Comparison of ENCODE assay signal across 27 cellular contexts in the genomic region with DNA sequence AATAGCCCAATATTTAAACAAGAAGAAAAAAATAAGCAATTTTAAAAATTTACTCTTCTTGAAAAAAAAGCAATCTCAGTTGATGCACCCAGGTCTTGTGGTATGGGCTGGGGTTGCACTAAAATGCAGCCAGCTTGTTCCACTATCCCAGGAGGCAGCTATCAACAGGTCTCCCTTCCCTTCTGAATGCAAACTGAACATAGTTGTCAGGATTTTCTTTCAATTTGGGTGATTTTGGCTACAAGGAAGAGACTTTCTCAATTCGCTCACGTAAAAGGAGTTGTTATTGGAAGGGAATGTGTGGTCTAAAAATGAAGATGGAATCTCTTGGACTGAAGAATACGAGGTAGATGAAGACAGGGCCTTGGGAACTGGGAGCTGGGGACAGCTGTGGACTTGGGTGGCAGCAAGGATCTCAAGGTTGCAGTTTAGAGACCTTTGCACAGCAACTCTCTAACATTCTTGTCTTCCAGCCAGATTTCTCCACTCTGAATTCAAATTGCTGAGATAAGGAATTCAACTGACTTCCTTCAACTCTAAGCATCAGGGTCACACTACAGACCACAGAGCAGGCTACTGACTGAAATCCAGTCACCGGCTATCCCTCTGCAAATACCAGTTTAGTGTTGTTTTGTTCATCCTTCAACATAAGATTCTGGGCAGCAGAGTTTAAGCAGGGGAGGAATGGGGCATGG. TPM values are rescaled to one million over a fixed set of nuclear protein-coding genes. Genes with fewer than 3 reads are reported as not detected.
A peak's percentile ranks its signal among the peaks of the same experiment; 100 is the strongest.
DNase-seq lines count a peak whose midpoint lies in the region; ATAC-seq and TF ChIP-seq lines count a peak whose summit lies in the region.
"Had no signal": no experiment of that assay in that cellular context is flagged by ENCODE, and none has a peak within 500 bp of the region (broad histone marks: within the 10 kb centered on the region; RNA-seq: fewer than 3 reads in every experiment).

No MANE protein-coding gene starts in this region.

- no peak for TF ChIP-seq CTCF in SK-N-SH (IDR thresholded peaks at IDR 0.05)
- no peak for TF ChIP-seq CTCF in choroid plexus epithelial cell (conservative IDR thresholded peaks at IDR 0.05; ENCODE audit: low read depth, low read length)
- no peak for TF ChIP-seq CTCF in lower lobe of right lung (IDR thresholded peaks at IDR 0.05)
- TF ChIP-seq CTCF in spleen (IDR thresholded peaks at IDR 0.05 in 8 of 11, conservative IDR thresholded peaks at IDR 0.05 in 3 of 11) = no peak
- TF ChIP-seq CTCF in progenitor cell of endocrine pancreas (IDR thresholded peaks at IDR 0.05; ENCODE audit: unreplicated experiment) = no peak

- H3F3A ChIP-seq in SK-N-SH (replicated peaks; ENCODE audit: insufficient read depth) = no peaks in the 10 kb centered on the region

- H2AFZ ChIP-seq in SK-N-SH (ENCODE audit: low read depth) = no peak overlapping the region
- H2AFZ ChIP-seq: parathyroid adenoma had no signal

- H3K4me3 ChIP-seq in SK-N-SH (ENCODE audit: low read depth in 2 of 2, low read length in 1 of 2) = no peak overlapping the region
- H3K4me3 ChIP-seq in choroid plexus epithelial cell (ENCODE audit: low read depth, low read length) = no peak overlapping the region
- no peak overlapping the region for H3K4me3 ChIP-seq in lower lobe of right lung
- H3K4me3 ChIP-seq in spleen = no peak overlapping the region
- H3K4me3 ChIP-seq: Peyer's patch, SJCRH30, transverse colon had no signal

- no peak for TF ChIP-seq RAD21 in SK-N-SH (IDR thresholded peaks at IDR 0.05; ENCODE audit: low read length)

- no peaks in the 10 kb centered on the region for H3K36me3 ChIP-seq in SK-N-SH (replicated peaks in 1 of 2; ENCODE audit: control insufficient read depth in 1 of 2, insufficient read depth in 2 of 2, low read length in 1 of 2)
- no peaks in the 10 kb centered on the region for H3K36me3 ChIP-seq in lower lobe of right lung
- no peaks in the 10 kb centered on the region for H3K36me3 ChIP-seq in spleen
- H3K36me3 ChIP-seq: Peyer's patch, SJCRH30, transverse colon had no signal

- H3K9me3 ChIP-seq in SK-N-SH = no peaks in the 10 kb centered on the region
- no peaks in the 10 kb centered on the region for H3K9me3 ChIP-seq in lower lobe of right lung
- no peaks in the 10 kb centered on the region for H3K9me3 ChIP-seq in spleen
- H3K9me3 ChIP-seq: Peyer's patch, SJCRH30, transverse colon had no signal

- 80% methylated on average over 4 of the region's 4 CpGs for WGBS in SK-N-SH (ENCODE audit: low lambda C conversion rate)
- 48 to 70% (median 57%) methylated on average over 4 of the region's 4 CpGs for WGBS in spleen, 5 donors

- H3K36me3 Mint-ChIP-seq in progenitor cell of endocrine pancreas (ENCODE audit: insufficient read depth) (no peaks in the 10 kb centered on the region), T-cell (no peaks in the 10 kb centered on the region)
- H3K36me3 Mint-ChIP-seq: CD4-positive, alpha-beta memory T cell; natural killer cell treated with Interleukin-12 subunit alpha and Interleukin-12 subunit beta and Interleukin-15 and Interleukin-18, amount 100 ng/mL, for 72 hours had no signal

- TF ChIP-seq POLR2A in spleen (IDR thresholded peaks at IDR 0.05) (no peak), GM18505 (IDR thresholded peaks at IDR 0.05; ENCODE audit: borderline replicate concordance, extremely low read depth, insufficient read depth, insufficient read length) (no peak)

- H3K27ac ChIP-seq in SK-N-SH (ENCODE audit: low read depth in 2 of 2, low read length in 1 of 2) = no peak overlapping the region
- H3K27ac ChIP-seq in lower lobe of right lung = no peak overlapping the region
- peak overlapping the region; percentile 2 to 91 (median 84) for H3K27ac ChIP-seq in spleen
- H3K27ac ChIP-seq: 22Rv1, parathyroid adenoma, Peyer's patch, SJCRH30, transverse colon had no signal

- no peaks in the 10 kb centered on the region for H3K9me3 Mint-ChIP-seq in progenitor cell of endocrine pancreas (ENCODE audit: low read depth)
- H3K9me3 Mint-ChIP-seq in T-cell = no peaks in the 10 kb centered on the region
- H3K9me3 Mint-ChIP-seq: HFFc6; T-helper 1 cell treated with Interleukin-12 subunit alpha and Interleukin-12 subunit beta and Interleukin-4 antibody, amounts not matched to agents 30 μg/mL and 1 μg/mL, for 36 hours had no signal

- CTCF ChIA-PET in SK-N-SH (lab: Yijun Ruan, JAX) = interaction anchor here (0.7 kb wide), 1 partner anchor 53 kb away, joined by 4 read pairs; no protein-coding TSS in a partner anchor
- CTCF ChIA-PET in T-cell (lab: Charles Lee) = no interaction called here

- no peak overlapping the region for H3K4me3 Mint-ChIP-seq in progenitor cell of endocrine pancreas (ENCODE audit: low read depth)
- H3K4me3 Mint-ChIP-seq in T-cell = no peak overlapping the region
- H3K4me3 Mint-ChIP-seq: activated CD4-positive, alpha-beta T cell treated with anti-CD3 and anti-CD28 coated beads for 36 hours; CD4-positive, alpha-beta memory T cell; HFFc6; natural killer cell treated with Interleukin-12 subunit alpha and Interleukin-12 subunit beta and Interleukin-15 and Interleukin-18, amount 100 ng/mL, for 72 hours; T-helper 1 cell treated with Interleukin-12 subunit alpha and Interleukin-12 subunit beta and Interleukin-4 antibody, amounts not matched to agents 30 μg/mL and 1 μg/mL, for 36 hours had no signal

- no peak overlapping the region for H3K4me2 ChIP-seq in SK-N-SH

- peaks cover 6% of the 10 kb centered on the region for H3K4me1 Mint-ChIP-seq in progenitor cell of endocrine pancreas (ENCODE audit: low read depth)
- peaks cover 8 to 17% (median 8%) of the 10 kb centered on the region in 3 donors for H3K4me1 Mint-ChIP-seq in T-cell

- DNase-seq in SK-N-SH = no peak
- DNase-seq in choroid plexus epithelial cell (ENCODE audit: low read depth) = peak; percentile 55
- DNase-seq in lower lobe of right lung = no peak
- DNase-seq in spleen = no peak
- no peak for DNase-seq in progenitor cell of endocrine pancreas (ENCODE audit: low spot score, unreplicated experiment)
- no peak for DNase-seq in T-cell
- DNase-seq: activated CD4-positive, alpha-beta T cell treated with anti-CD3 and anti-CD28 coated beads for 36 hours; activated CD8-positive, alpha-beta memory T cell treated with anti-CD3 and anti-CD28 coated beads for 24 hours; activated gamma-delta T cell; activated T-cell treated with anti-CD3 and anti-CD28 coated beads, Interleukin-2, amount 50 U/mL, for 1 hour; AML-193; CD4-positive, alpha-beta memory T cell; DMS 273 treated with DMSO at 0.1 percent for 48 hours; glutamatergic neuron; HFFc6; KG1; NCI-H1436; NCI-H524; Peyer's patch; SJCRH30; transverse colon had no signal

- H3K27me3 ChIP-seq in SK-N-SH (ENCODE audit: insufficient read depth) (no peaks in the 10 kb centered on the region), lower lobe of right lung (ENCODE audit: low read depth) (peaks cover 17% of the 10 kb centered on the region), spleen (replicated peaks in 1 of 7) (peaks cover 0 to 24% (median 7%) of the 10 kb centered on the region in 7 donors)
- H3K27me3 ChIP-seq: Peyer's patch, SJCRH30 had no signal

- H4K20me1 ChIP-seq in SK-N-SH (ENCODE audit: insufficient read depth) = no peaks in the 10 kb centered on the region

- POLR2A ChIA-PET in SK-N-SH (lab: Yijun Ruan, JAX) (interaction anchor here (0.6 kb wide), 1 partner anchor 42 kb away, joined by 4 read pairs; no protein-coding TSS in a partner anchor), T-cell (lab: Charles Lee) (no interaction called here)

- no peak overlapping the region for H3K27ac Mint-ChIP-seq in progenitor cell of endocrine pancreas
- no peak overlapping the region for H3K27ac Mint-ChIP-seq in T-cell
- H3K27ac Mint-ChIP-seq: activated CD4-positive, alpha-beta T cell treated with anti-CD3 and anti-CD28 coated beads for 36 hours; CD4-positive, alpha-beta memory T cell; HFFc6; natural killer cell treated with Interleukin-12 subunit alpha and Interleukin-12 subunit beta and Interleukin-15 and Interleukin-18, amount 100 ng/mL, for 72 hours; T-helper 1 cell treated with Interleukin-12 subunit alpha and Interleukin-12 subunit beta and Interleukin-4 antibody, amounts not matched to agents 30 μg/mL and 1 μg/mL, for 36 hours had no signal

- H3K9me2 ChIP-seq in SK-N-SH = no peaks in the 10 kb centered on the region

- intact Hi-C loops in lower lobe of right lung (cut with DNase I) = no loop called here
- intact Hi-C loops in spleen (cut with DNase I; ENCODE audit: low total_unique reads) = no loop called here

- H3K27me3 Mint-ChIP-seq in progenitor cell of endocrine pancreas (peaks cover 64% of the 10 kb centered on the region), T-cell (peaks cover 31 to 39% of the 10 kb centered on the region in 2 donors)

- no peak for TF ChIP-seq EP300 in SK-N-SH (IDR thresholded peaks at IDR 0.05; ENCODE audit: borderline replicate concordance in 1 of 2, low read depth in 1 of 2, low read length in 1 of 2)

- ATAC-seq in SK-N-SH treated with all-trans-retinoic acid at 6 μM for 48 hours = peak; percentile 23; the same call in 2 of the 3 replicates
- ATAC-seq in lower lobe of right lung = peak; percentile 52 to 73
- ATAC-seq in GM18505 (IDR thresholded peaks at IDR 0.05; ENCODE audit: unreplicated experiment) = no peak
- ATAC-seq in T-cell (replicated peaks in 1 of 4) = no peak
- ATAC-seq: activated CD4-positive, alpha-beta T cell treated with anti-CD3 and anti-CD28 coated beads for 36 hours had no signal

- H3K4me1 ChIP-seq in SK-N-SH (ENCODE audit: control insufficient read depth in 1 of 2, insufficient read depth in 2 of 2, low read depth in 1 of 2, low read length in 1 of 2) (peaks cover 0 to 12% of the 10 kb centered on the region in 2 experiments; a peak in 1 of 4 replicates), lower lobe of right lung (peaks cover 24% of the 10 kb centered on the region), spleen (peaks cover 0 to 53% (median 31%) of the 10 kb centered on the region in 6 donors)
- H3K4me1 ChIP-seq: parathyroid adenoma, SJCRH30 had no signal

- H3K79me2 ChIP-seq in SK-N-SH (ENCODE audit: insufficient read depth) = no peaks in the 10 kb centered on the region
- H3K79me2 ChIP-seq: parathyroid adenoma had no signal

- H3K9ac ChIP-seq in SK-N-SH = no peak overlapping the region
- H3K9ac ChIP-seq: parathyroid adenoma had no signal

TF ChIP-seq in SK-N-SH treated with all-trans-retinoic acid at 6 μM for 48 hours, 23 proteins besides CTCF, POLR2A, EP300 and RAD21 (continues in another document):
- 0 out of 2 replicates have a peak, but pooled peaks have one; percentile 8 for TF ChIP-seq ISL1 (CRISPR knock-in tag; IDR thresholded peaks at IDR 0.05)
- TF ChIP-seq CSDC2 (CRISPR knock-in tag; IDR thresholded peaks at IDR 0.05) = no peak
- no peak for TF ChIP-seq PPARA (CRISPR knock-in tag; IDR thresholded peaks at IDR 0.05; ENCODE audit: borderline replicate concordance)

RNA-seq across cellular contexts. Expression of a gene that starts 3.1 kb away (rescaled TPM):
- polyA plus RNA-seq in SK-N-SH (2012; rRNA removed) (0.05 and 0.06 TPM in 2 replicates), spleen (1 to 10 TPM; 1.0 to 3.1 (median 2.0) TPM)
- 0.05 and 0.13 TPM in 2 replicates for polyA plus RNA-seq in SK-N-SH (2012; cell fraction: cytosol; rRNA removed)
- 0.05 and 0.07 TPM in 2 replicates for polyA plus RNA-seq in SK-N-SH (2012; cell fraction: nucleus; rRNA removed)
- total RNA-seq in lower lobe of right lung (1.1 TPM), spleen (10 to 100 TPM; 20.3 to 30.9 (median 23.0) TPM), progenitor cell of endocrine pancreas (0.24 and 0.87 TPM in 2 replicates), T-cell (not detected)
- total RNA-seq: activated CD4-positive, alpha-beta T cell treated with anti-CD3 and anti-CD28 coated beads for 36 hours; CD4-positive, alpha-beta memory T cell; HFFc6; natural killer cell treated with Interleukin-12 subunit alpha and Interleukin-12 subunit beta and Interleukin-15 and Interleukin-18, amount 100 ng/mL, for 72 hours; SJCRH30 had no signal
- polyA plus RNA-seq: CD4-positive, alpha-beta memory T cell had no signal

Comparison
In these comparisons a context has a peak if more than half of its experiments do, and no peak if none do; other contexts are left out.
1. ATAC-seq: peak in SK-N-SH treated with all-trans-retinoic acid at 6 μM for 48 hours (single experiment) and lower lobe of right lung (2 of 2); none in GM18505 (single experiment) and T-cell (0 of 4).
2. H3K27ac ChIP-seq: peak in spleen (8 of 8); none in SK-N-SH (0 of 2) and lower lobe of right lung (single experiment).
3. RNA of a gene that starts 3.1 kb away (total RNA-seq): 20.3 to 30.9 TPM in spleen; 1.1 TPM in lower lobe of right lung (single experiment), 0.24 to 0.87 TPM in progenitor cell of endocrine pancreas and not detected in T-cell; every median in the first group is over 10 times any median in the second.